8 cellular contexts compared by ENCODE assay signal in the genomic region with DNA sequence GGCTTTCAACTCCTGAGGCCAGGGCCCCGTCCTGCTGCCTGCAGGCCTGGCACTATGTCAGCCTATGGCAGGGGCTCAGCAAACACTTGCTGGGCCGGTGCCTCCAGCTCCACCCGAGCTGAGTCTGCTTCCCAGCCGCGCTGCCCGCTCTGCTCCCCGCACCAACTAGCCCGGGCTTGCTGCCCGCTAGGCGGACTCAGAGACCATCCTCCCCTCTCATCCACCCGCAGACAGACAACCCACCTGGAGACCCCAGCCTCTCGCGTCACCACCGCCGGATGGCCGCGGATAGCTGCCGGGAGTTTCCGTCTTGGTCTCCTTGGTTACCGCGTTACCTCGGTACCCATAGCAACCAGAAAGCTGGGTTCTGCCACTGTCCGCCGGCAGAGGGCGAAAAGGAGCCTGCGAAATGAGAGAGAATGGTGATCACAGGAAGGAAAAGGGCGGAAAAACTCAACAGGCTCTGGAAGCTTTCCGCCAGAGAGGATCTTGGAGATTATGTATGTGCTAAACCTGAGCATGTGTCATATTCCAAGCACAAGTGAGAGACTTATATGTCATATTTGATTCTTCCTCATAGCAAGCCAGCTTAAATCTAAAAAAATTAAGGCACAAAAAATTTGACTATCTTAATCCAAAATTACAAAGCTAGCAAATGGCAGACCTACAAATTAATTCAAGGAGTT. TPM values are rescaled to one million over a fixed set of nuclear protein-coding genes. Genes with fewer than 3 reads are reported as not detected.
DNase-seq lines count a peak whose midpoint lies in the region; ATAC-seq, FAIRE-seq and TF ChIP-seq lines count a peak whose summit lies in the region.

A gene with protein sequence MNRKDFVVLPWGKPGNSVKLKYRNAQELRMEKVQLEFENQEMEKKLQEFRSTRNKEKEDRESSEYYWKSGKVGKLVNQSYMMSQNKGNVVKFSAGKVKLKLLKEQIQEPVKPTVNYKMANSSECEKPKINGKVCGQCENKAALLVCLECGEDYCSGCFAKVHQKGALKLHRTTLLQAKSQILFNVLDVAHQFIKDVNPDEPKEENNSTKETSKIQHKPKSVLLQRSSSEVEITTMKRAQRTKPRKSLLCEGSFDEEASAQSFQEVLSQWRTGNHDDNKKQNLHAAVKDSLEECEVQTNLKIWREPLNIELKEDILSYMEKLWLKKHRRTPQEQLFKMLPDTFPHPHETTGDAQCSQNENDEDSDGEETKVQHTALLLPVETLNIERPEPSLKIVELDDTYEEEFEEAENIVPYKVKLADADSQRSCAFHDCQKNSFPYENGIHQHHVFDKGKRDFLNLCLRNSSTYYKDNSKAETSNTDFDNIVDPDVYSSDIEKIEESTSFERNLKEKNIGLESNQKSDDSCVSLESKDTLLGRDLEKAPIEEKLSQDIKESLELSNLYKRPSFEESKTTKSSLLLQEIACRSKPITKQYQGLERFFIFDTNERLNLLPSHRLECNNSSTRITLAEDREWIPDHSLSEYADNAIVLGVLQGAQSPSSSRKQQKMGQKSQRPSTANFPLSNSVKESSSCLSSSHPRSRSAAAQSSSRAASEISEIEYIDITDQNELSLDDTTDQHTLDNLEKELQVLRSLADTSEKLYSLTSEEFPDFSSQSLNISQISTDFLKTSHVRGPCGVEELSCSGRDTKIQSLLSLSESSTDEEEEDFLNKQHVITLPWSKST (minus strand): TSS at position 294 of the 686 bp plus-strand sequence. CDS start 7,396 bp downstream, outside the sequence.

- intact Hi-C loops in Right ventricle myocardium inferior (cut with DNase I): no loop called here
- intact Hi-C loops in pancreas (cut with DNase I): loop anchor here in 1 of 3 donors (5.0 kb wide), 1 partner anchor 502 kb away; no protein-coding TSS in a partner anchor
- intact Hi-C loops in tibial artery (cut with DNase I; ENCODE audit: low total_unique reads): loop anchor here (10.0 kb wide), 1 partner anchor 515 kb away; no protein-coding TSS in a partner anchor

- H3K4me3 ChIP-seq in SK-N-MC (peak within 1 kb of the TSS; percentile 73), pancreas (peak within 1 kb of the TSS in 3 of 4 donors; percentile 18 to 50 (median 24)), tibial artery (peak within 1 kb of the TSS; percentile 30 to 35)

- DNase-seq in GM04503 (ENCODE audit: low read depth): peak; percentile 17
- peak; percentile 94 for DNase-seq in NAMALWA (ENCODE audit: low spot score)
- peak; percentile 67 for DNase-seq in SK-N-MC (ENCODE audit: low read depth, low spot score)
- peak; percentile 82 for DNase-seq in activated naive CD4-positive, alpha-beta T cell treated with anti-CD3 and anti-CD28 coated beads, Interleukin-2, amount 50 U/mL, for 16 hours
- peak; percentile 85 for DNase-seq in Right ventricle myocardium inferior (ENCODE audit: missing footprints)
- DNase-seq in pancreas: peak; percentile 84 to 94 (median 92)
- DNase-seq in tibial artery: peak; percentile 78 to 83

- H3K9me3 ChIP-seq in SK-N-MC (ENCODE audit: low read depth, low read length) (no peaks in the 10 kb centered on the region), pancreas (no peaks in the 10 kb centered on the region), tibial artery (no peaks in the 10 kb centered on the region)

- no peak within 1 kb of the TSS for H3K9ac ChIP-seq in SK-N-MC (ENCODE audit: insufficient read length)

- no peaks in the 10 kb centered on the region for H3K27me3 ChIP-seq in pancreas
- no peaks in the 10 kb centered on the region for H3K27me3 ChIP-seq in tibial artery

- no peak for FAIRE-seq in pancreas (lab: Jason Lieb, UNC)

- no peaks in the 10 kb centered on the region for H3K36me3 ChIP-seq in SK-N-MC (ENCODE audit: insufficient read depth, low read length)
- H3K36me3 ChIP-seq in pancreas: no peaks in the 10 kb centered on the region
- no peaks in the 10 kb centered on the region for H3K36me3 ChIP-seq in tibial artery

- peak; percentile 100 for ATAC-seq in HG02571 (IDR thresholded peaks at IDR 0.05; ENCODE audit: unreplicated experiment)
- peak; percentile 84 for ATAC-seq in Right ventricle myocardium inferior
- peak; percentile 99 to 100 (median 99) for ATAC-seq in pancreas

- H3K27ac ChIP-seq in SK-N-MC: no peak within 1 kb of the TSS
- no peak within 1 kb of the TSS for H3K27ac ChIP-seq in pancreas
- H3K27ac ChIP-seq in tibial artery: no peak within 1 kb of the TSS

- WGBS in pancreas, 2 donors: 2 to 4% methylated on average over 28 of the region's 28 CpGs

- H3K4me1 ChIP-seq in pancreas (peaks cover 0 to 10% (median 4%) of the 10 kb centered on the region in 3 donors), tibial artery (peaks cover 0 to 7% (median 0%) of the 10 kb centered on the region in 4 donors)

- TF ChIP-seq CTCF in pancreas (IDR thresholded peaks at IDR 0.05) (peak; percentile 73 to 83 (median 79)), tibial artery (IDR thresholded peaks at IDR 0.05) (peak; percentile 66 to 70)

RNA-seq across cellular contexts. Expression of the gene that starts here (rescaled TPM):
- total RNA-seq in Right ventricle myocardium inferior (not detected), pancreas (not detected)
- polyA plus RNA-seq in pancreas: under 1 TPM in 1 of 2 donors, not detected in 1; 0.26 TPM

Comparison
In these comparisons a context has a peak if more than half of its experiments do, and no peak if none do; other contexts are left out.
1. Peak in DNase-seq and ATAC-seq in Right ventricle myocardium inferior; RNA of the gene not detected or under 1 TPM.
2. Peak in DNase-seq, ATAC-seq and H3K4me3 ChIP-seq in pancreas; RNA of the gene not detected or under 1 TPM.
3. DNase-seq: peak in every context shown above with its lines; median percentile 94 in NAMALWA; 92 in pancreas; 85 in Right ventricle myocardium inferior; 82 in activated naive CD4-positive, alpha-beta T cell treated with anti-CD3 and anti-CD28 coated beads, Interleukin-2, amount 50 U/mL, for 16 hours; 80 in tibial artery; 67 in SK-N-MC; 17 in GM04503.